ENCODE assay signal across 22 cellular contexts in the genomic region with DNA sequence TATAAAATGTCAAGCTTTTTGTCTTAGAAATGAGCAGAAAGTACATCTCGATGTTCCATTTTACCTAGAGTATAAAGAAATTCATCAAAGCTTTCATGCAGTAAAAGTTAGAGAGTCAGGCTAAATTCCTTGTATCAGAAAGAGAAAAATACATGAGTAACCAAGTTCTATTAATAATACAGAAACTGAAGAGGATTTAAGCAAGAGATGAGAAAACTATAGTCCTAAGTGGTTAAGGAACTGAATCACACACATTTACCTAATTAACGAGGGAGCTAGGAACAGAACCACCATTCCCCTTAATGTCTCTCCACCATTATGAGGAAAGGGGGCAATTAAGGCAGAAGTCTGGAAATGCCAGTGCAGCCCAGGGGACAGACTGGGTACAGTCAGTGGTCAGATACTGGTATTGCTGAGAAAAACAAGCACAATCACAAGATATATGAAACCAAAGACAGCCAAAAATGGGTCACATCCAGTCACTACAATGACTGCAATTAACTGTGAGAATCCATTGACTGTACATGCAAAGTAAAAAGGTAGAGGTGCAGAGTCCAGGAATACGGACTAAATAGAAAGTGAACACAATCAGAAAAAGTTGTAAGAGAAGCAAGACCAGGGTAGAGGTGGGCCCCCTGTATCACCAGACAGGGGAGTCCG. TPM values are rescaled to one million over a fixed set of nuclear protein-coding genes. Genes with fewer than 3 reads are reported as not detected.
DNase-seq lines count a peak whose midpoint lies in the region; ATAC-seq and TF ChIP-seq lines count a peak whose summit lies in the region.
"Had no signal": no experiment of that assay in that cellular context is flagged by ENCODE, and none has a peak within 500 bp of the region (broad histone marks: within the 10 kb centered on the region; RNA-seq: fewer than 3 reads in every experiment).

No MANE protein-coding gene starts in this region.

- H3K27ac Mint-ChIP-seq in activated naive CD8-positive, alpha-beta T cell treated with anti-CD3 and anti-CD28 coated beads, Interleukin-2, amount 50 U/mL, for 24 hours = peak overlapping the region; percentile 1
- H3K27ac Mint-ChIP-seq: dendritic cell treated with granulocyte-macrophage colony-stimulating factor and Interleukin-4, amounts not matched to agents 40 ng/mL and 50 ng/mL, for 4 days; T-helper 17 cell had no signal

- intact Hi-C loops in psoas muscle (cut with DNase I) = no loop called here

- no peak overlapping the region for H3K4me3 Mint-ChIP-seq in activated naive CD8-positive, alpha-beta T cell treated with anti-CD3 and anti-CD28 coated beads, Interleukin-2, amount 50 U/mL, for 24 hours
- H3K4me3 Mint-ChIP-seq: CD14-positive monocyte; dendritic cell treated with granulocyte-macrophage colony-stimulating factor and Interleukin-4, amounts not matched to agents 40 ng/mL and 50 ng/mL, for 4 days; T-helper 17 cell had no signal

- H3K9me3 Mint-ChIP-seq in activated naive CD8-positive, alpha-beta T cell treated with anti-CD3 and anti-CD28 coated beads, Interleukin-2, amount 50 U/mL, for 24 hours = no peaks in the 10 kb centered on the region
- H3K9me3 Mint-ChIP-seq: CD14-positive monocyte; dendritic cell treated with granulocyte-macrophage colony-stimulating factor and Interleukin-4, amounts not matched to agents 40 ng/mL and 50 ng/mL, for 4 days had no signal

- no peaks in the 10 kb centered on the region for H3K36me3 ChIP-seq in psoas muscle (ENCODE audit: insufficient read depth in 1 of 2, low read depth in 1 of 2)
- H3K36me3 ChIP-seq: HAP-1, heart left ventricle, upper lobe of right lung had no signal

- H3K4me3 ChIP-seq in psoas muscle = no peak overlapping the region
- H3K4me3 ChIP-seq: HAP-1, heart left ventricle, upper lobe of right lung had no signal

- 72 to 86% (median 77%) methylated on average over 4 of the region's 4 CpGs for whole genome bisulfite sequencing in psoas muscle, 3 donors

- no peaks in the 10 kb centered on the region for H3K9me3 ChIP-seq in psoas muscle
- H3K9me3 ChIP-seq: HAP-1, heart left ventricle, upper lobe of right lung had no signal

- DNase-seq in activated CD4-positive, CD25-positive, alpha-beta regulatory T cell treated with anti-CD3 and anti-CD28 coated beads, Interleukin-2, amount 50 U/mL, for 72 hours = no peak
- DNase-seq in HCEC 1CT (peak; percentile 36), psoas muscle (no peak), T-helper 1 cell (no peak), NCI-H510A treated with DMSO at 0.1 percent for 48 hours (lab: John Stamatoyannopoulos, UW) (no peak)
- no peak for DNase-seq in activated naive CD8-positive, alpha-beta T cell treated with anti-CD3 and anti-CD28 coated beads, Interleukin-2, amount 50 U/mL, for 24 hours
- DNase-seq: activated CD4-positive, alpha-beta T cell treated with anti-CD3 and anti-CD28 coated beads for 48 hours; DMS79 treated with DMSO at 0.1 percent for 48 hours; heart left ventricle; NCI-H2171 treated with DMSO at 0.1 percent for 48 hours; NK-92 treated with Interleukin-12 subunit alpha and Interleukin-12 subunit beta, amount 100 ng/mL, for 24 hours; stimulated activated CD4-positive, alpha-beta T cell treated with anti-CD3 and anti-CD28 coated beads, Interleukin-4, amount 100 ng/mL, for 4 hours; T-helper 17 cell; upper lobe of right lung had no signal

- TF ChIP-seq CTCF in psoas muscle (IDR thresholded peaks at IDR 0.05) = no peak

- H3K36me3 Mint-ChIP-seq in activated naive CD8-positive, alpha-beta T cell treated with anti-CD3 and anti-CD28 coated beads, Interleukin-2, amount 50 U/mL, for 24 hours (ENCODE audit: low read depth) = no peaks in the 10 kb centered on the region
- H3K36me3 Mint-ChIP-seq: CD14-positive monocyte had no signal

- peaks cover 82% of the 10 kb centered on the region for H3K4me1 ChIP-seq in psoas muscle

- peak overlapping the region; percentile 69 for H3K27ac ChIP-seq in psoas muscle
- H3K27ac ChIP-seq: heart left ventricle, upper lobe of right lung had no signal

- peaks cover 54% of the 10 kb centered on the region for H3K4me1 Mint-ChIP-seq in activated naive CD8-positive, alpha-beta T cell treated with anti-CD3 and anti-CD28 coated beads, Interleukin-2, amount 50 U/mL, for 24 hours

- ATAC-seq in activated CD4-positive, CD25-positive, alpha-beta regulatory T cell treated with anti-CD3 and anti-CD28 coated beads, Interleukin-2, amount 50 U/mL, for 24 hours = peak; percentile 59 to 63
- ATAC-seq in activated naive CD8-positive, alpha-beta T cell treated with anti-CD3 and anti-CD28 coated beads, Interleukin-2, amount 50 U/mL, for 24 hours = peak; percentile 44
- no peak for ATAC-seq in psoas muscle
- no peak for ATAC-seq in GM19397 (IDR thresholded peaks at IDR 0.05; ENCODE audit: unreplicated experiment)
- ATAC-seq: esophagus mucosa, heart left ventricle, Right ventricle myocardium inferior, sciatic nerve, T-helper 17 cell, upper lobe of right lung had no signal

- no peaks in the 10 kb centered on the region for H3K27me3 Mint-ChIP-seq in activated naive CD8-positive, alpha-beta T cell treated with anti-CD3 and anti-CD28 coated beads, Interleukin-2, amount 50 U/mL, for 24 hours
- H3K27me3 Mint-ChIP-seq: T-helper 17 cell had no signal

- no peaks in the 10 kb centered on the region for H3K27me3 ChIP-seq in psoas muscle (ENCODE audit: insufficient read depth in 3 of 3, low read length in 2 of 3)
- H3K27me3 ChIP-seq: heart left ventricle, upper lobe of right lung had no signal

RNA-seq across cellular contexts. Expression of gene MAP4K3, which starts 23.9 kb away (rescaled TPM):
- total RNA-seq in psoas muscle = 10 to 100 TPM; 31.0 to 47.7 (median 37.4) TPM
- 10 to 100 TPM in 2 of 3 donors, 1 to 10 TPM in 1; 8.4 to 23.8 (median 15.4) TPM for polyA plus RNA-seq in psoas muscle

Comparison
In these comparisons a context has a peak if more than half of its experiments do, and no peak if none do; other contexts are left out.
1. ATAC-seq: peak in activated CD4-positive, CD25-positive, alpha-beta regulatory T cell treated with anti-CD3 and anti-CD28 coated beads, Interleukin-2, amount 50 U/mL, for 24 hours (2 of 2) and activated naive CD8-positive, alpha-beta T cell treated with anti-CD3 and anti-CD28 coated beads, Interleukin-2, amount 50 U/mL, for 24 hours (single experiment); none in psoas muscle (0 of 4) and GM19397 (single experiment).